Comparison of ENCODE assay signal across 1 cellular context in the genomic region with DNA sequence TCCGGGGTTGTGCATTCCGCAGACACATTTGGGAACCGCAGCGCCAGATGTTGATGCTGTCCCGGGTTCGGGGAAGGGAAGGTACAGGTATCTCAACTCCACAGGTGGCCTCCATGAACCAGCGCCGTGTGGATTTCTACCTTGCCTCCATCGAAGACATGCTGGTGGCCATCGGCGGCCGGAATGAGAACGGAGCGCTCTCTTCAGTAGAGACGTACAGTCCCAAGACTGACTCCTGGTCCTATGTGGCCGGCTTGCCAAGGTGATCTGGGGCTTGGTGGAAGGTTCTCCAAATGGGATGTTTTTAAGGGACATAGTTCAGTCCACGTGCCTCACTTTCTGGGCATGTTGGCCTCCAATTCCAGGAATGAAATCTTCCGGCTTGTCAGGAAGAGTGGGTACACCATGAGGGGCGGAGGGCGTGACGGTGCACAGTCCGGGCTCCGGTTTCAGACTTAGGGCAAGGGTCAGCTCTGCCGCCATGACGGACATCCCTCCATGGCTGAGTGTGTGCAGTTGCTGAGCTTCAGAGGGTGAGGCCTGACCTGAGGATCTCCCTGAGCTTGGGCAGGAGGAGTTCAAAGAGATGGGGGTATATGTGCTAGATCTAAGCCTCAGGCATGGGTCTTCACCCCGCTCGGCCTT.
A peak's percentile ranks its signal among the peaks of the same experiment; 100 is the strongest.
TF ChIP-seq lines count a peak whose summit lies in the region.

No MANE protein-coding gene starts in this region.

TF ChIP-seq in K562, 482 proteins besides CTCF, POLR2A, EP300 and RAD21:
- 0 out of 2 replicates have a peak, but pooled peaks have one; percentile 17 for TF ChIP-seq RBFOX2 (IDR thresholded peaks at IDR 0.05; ENCODE audit: low read depth, low read length)
- TF ChIP-seq ZNF785 (CRISPR knock-in tag; IDR thresholded peaks at IDR 0.05): no peak
